ENCODE assay signal across 8 cellular contexts in genomic region chr1:89125571-89126233, GRCh38. TPM values are rescaled to one million over a fixed set of nuclear protein-coding genes. Genes with fewer than 3 reads are reported as not detected.
DNase-seq lines count a peak whose midpoint lies in the region; ATAC-seq lines count a peak whose summit lies in the region.

GBP2 (minus strand) TSS chr1:89126114; CDS start chr1:89121966, 4,148 bp downstream.

- ATAC-seq in GM19455 (IDR thresholded peaks at IDR 0.05; ENCODE audit: unreplicated experiment) (peak; percentile 56), HG03469 (IDR thresholded peaks at IDR 0.05; ENCODE audit: unreplicated experiment) (peak; percentile 70)

- H3K9ac ChIP-seq in muscle layer of colon (ENCODE audit: low read length), result peak within 1 kb of the TSS; percentile 57

- H3K27ac ChIP-seq in muscle layer of colon (ENCODE audit: low read depth, low read length), result peak within 1 kb of the TSS; percentile 59

- DNase-seq in Caki2 (ENCODE audit: low read depth) (peak; percentile 33), UCSD-AML1 (lab: John Stamatoyannopoulos, UW; ENCODE audit: unreplicated experiment) (peak; percentile 26), germinal center (ENCODE audit: low spot score) (no peak), NCI-H146 (lab: John Stamatoyannopoulos, UW) (no peak)

- peaks cover 6% of the 10 kb centered on the region for H3K36me3 ChIP-seq in muscle layer of colon (ENCODE audit: insufficient read depth, low read length)

- peak within 1 kb of the TSS; percentile 43 to 72 for H3K4me3 ChIP-seq in muscle layer of colon (ENCODE audit: low read depth in 1 of 2, low read length in 2 of 2)

- in situ Hi-C loops in Caki2 (cut with HindIII; ENCODE audit: low pct_unique_long_range_greater_than_20kb, low sequenced_read_pairs) (no loop called here), endometrial microvascular endothelial cells (cut with HindIII; ENCODE audit: inconsistent ontology term, low pct_unique_long_range_greater_than_20kb, low sequenced_read_pairs) (no loop called here)

- peaks cover 21% of the 10 kb centered on the region for H3K4me1 ChIP-seq in muscle layer of colon (ENCODE audit: insufficient read depth, low read length)

- H3K27me3 ChIP-seq in muscle layer of colon (ENCODE audit: control insufficient read depth in 1 of 2, insufficient read depth in 2 of 2, low read length in 2 of 2), result no peaks in the 10 kb centered on the region

- H3K9me3 ChIP-seq in muscle layer of colon (ENCODE audit: low read length), result no peaks in the 10 kb centered on the region

RNA-seq across cellular contexts. Expression of gene GBP2, which starts in this region (rescaled TPM):
- 2.7 and 3.7 TPM in 2 replicates for total RNA-seq in Caki2 (2014; rRNA removed; shearing (Covaris generic); ENCODE audit: low replicate concordance)
- 35.4 TPM for total RNA-seq in endometrial microvascular endothelial cells (ENCODE audit: inconsistent ontology term)

Comparison
In these comparisons a context has a peak if more than half of its experiments do, and no peak if none do; other contexts are left out.
1. DNase-seq: peak in Caki2 (single experiment) and UCSD-AML1 (single experiment); none in germinal center (single experiment) and NCI-H146 (single experiment).